14 cellular contexts compared by ENCODE assay signal in the genomic region with DNA sequence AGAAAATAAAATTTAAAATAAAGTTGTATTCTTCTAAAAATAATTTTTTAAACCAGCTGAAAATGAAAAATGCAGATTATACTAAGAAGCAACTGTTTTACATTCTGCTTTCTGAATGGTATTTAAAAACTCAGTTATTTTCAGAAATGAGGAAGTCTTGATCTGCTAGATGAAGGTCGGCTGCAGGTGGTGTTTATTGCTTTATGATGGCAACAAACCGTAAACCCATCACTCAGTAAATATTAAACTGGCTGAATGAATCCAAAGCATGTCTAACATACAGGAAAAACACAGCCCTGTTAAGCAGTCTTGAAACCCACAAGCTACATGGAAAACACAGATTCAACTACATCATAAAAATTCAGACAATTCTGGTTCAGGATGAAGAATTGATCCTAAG. TPM values are rescaled to one million over a fixed set of nuclear protein-coding genes. Genes with fewer than 3 reads are reported as not detected.
DNase-seq lines count a peak whose midpoint lies in the region; ATAC-seq, FAIRE-seq and TF ChIP-seq lines count a peak whose summit lies in the region.
"Had no signal": no experiment of that assay in that cellular context is flagged by ENCODE, and none has a peak within 500 bp of the region (broad histone marks: within the 10 kb centered on the region; RNA-seq: fewer than 3 reads in every experiment).

No MANE protein-coding gene starts in this region.

- no peak overlapping the region for H4K91ac ChIP-seq in trophoblast cell (ENCODE audit: low read depth, low read length)

- H3K27me3 Mint-ChIP-seq in IgD-negative memory B cell: peaks cover 3% of the 10 kb centered on the region
- H3K27me3 Mint-ChIP-seq: activated naive CD4-positive, alpha-beta T cell treated with anti-CD3 and anti-CD28 coated beads, Interleukin-2, amount 10 ng/mL, durations not matched to agents 7 days and 5 days had no signal

- H3K27me3 ChIP-seq in trophoblast cell (ENCODE audit: insufficient read depth, low read length): no peaks in the 10 kb centered on the region
- H3K27me3 ChIP-seq in HepG2 (ENCODE audit: control insufficient read depth in 1 of 2, insufficient read depth in 2 of 2, low read length in 2 of 2): no peaks in the 10 kb centered on the region

- no peaks in the 10 kb centered on the region for H3K36me3 Mint-ChIP-seq in IgD-negative memory B cell
- H3K36me3 Mint-ChIP-seq: activated naive CD4-positive, alpha-beta T cell treated with anti-CD3 and anti-CD28 coated beads, Interleukin-2, amount 10 ng/mL, durations not matched to agents 7 days and 5 days had no signal

- no peak overlapping the region for H3K23ac ChIP-seq in trophoblast cell (ENCODE audit: low read length)

- H3K4ac ChIP-seq in trophoblast cell (ENCODE audit: low read depth, low read length): no peak overlapping the region

- no peak overlapping the region for H3K14ac ChIP-seq in trophoblast cell (ENCODE audit: low read length)

- TF ChIP-seq CTCF in HepG2 (CRISPR knock-in tag; IDR thresholded peaks at IDR 0.05): no peak

- no peaks in the 10 kb centered on the region for H4K20me1 ChIP-seq in HepG2 (ENCODE audit: insufficient read depth, low read length)

- H2AFZ ChIP-seq in trophoblast cell (ENCODE audit: insufficient read depth, low read length, poor library complexity): no peak overlapping the region
- H2AFZ ChIP-seq in HepG2 (ENCODE audit: low read length): no peak overlapping the region

- H3K36me3 ChIP-seq in trophoblast cell (ENCODE audit: control insufficient read depth in 1 of 2, insufficient read depth in 2 of 2, low read length in 2 of 2): no peaks in the 10 kb centered on the region
- H3K36me3 ChIP-seq in HepG2 (replicated peaks in 1 of 2; ENCODE audit: control insufficient read depth in 1 of 2, insufficient read depth in 2 of 2, low read length in 2 of 2): no peaks in the 10 kb centered on the region

- no peaks in the 10 kb centered on the region for H3K79me2 ChIP-seq in trophoblast cell (ENCODE audit: control insufficient read depth, insufficient read depth, low read length, poor library complexity)
- H3K79me2 ChIP-seq in HepG2 (ENCODE audit: insufficient read depth, low read length): no peaks in the 10 kb centered on the region

- BruUV-seq in HepG2 (replicated peaks; lab: Mats Ljungman, UMichigan): no TSS peak

- H2BK5ac ChIP-seq in trophoblast cell (ENCODE audit: low read depth, low read length, poor library complexity): no peak overlapping the region

- POLR2A ChIA-PET in HepG2 (lab: Yijun Ruan, JAX): no interaction called here

- DNase-seq in A172 (ENCODE audit: low spot score) (no peak), trophoblast cell (no peak), HepG2 (ENCODE audit: low spot score) (no peak), NCI-H1105 (lab: John Stamatoyannopoulos, UW) (no peak)
- DNase-seq: activated naive CD4-positive, alpha-beta T cell treated with anti-CD3 and anti-CD28 coated beads, Interleukin-2, amount 10 ng/mL, durations not matched to agents 7 days and 5 days; dermis blood vessel endothelial cell; NCI-H510A had no signal

- in situ Hi-C loops in HepG2 (cut with HindIII; ENCODE audit: extremely low pct_ligation_motif_present, low pct_unique_long_range_greater_than_20kb): no loop called here

- peak overlapping the region; percentile 87 to 97 (median 96) for H3K27ac Mint-ChIP-seq in IgD-negative memory B cell
- H3K27ac Mint-ChIP-seq: activated naive CD4-positive, alpha-beta T cell treated with anti-CD3 and anti-CD28 coated beads, Interleukin-2, amount 10 ng/mL, durations not matched to agents 7 days and 5 days; nephron had no signal

- ATAC-seq in GM18517 (IDR thresholded peaks at IDR 0.05; ENCODE audit: unreplicated experiment) (peak; percentile 46), GM21825 (IDR thresholded peaks at IDR 0.05; ENCODE audit: unreplicated experiment) (peak; percentile 50), HepG2 (no peak)

- peaks cover 48 to 52% (median 49%) of the 10 kb centered on the region in 3 donors for H3K4me1 Mint-ChIP-seq in IgD-negative memory B cell
- H3K4me1 Mint-ChIP-seq: nephron had no signal

- no peak overlapping the region for H2AK5ac ChIP-seq in trophoblast cell (ENCODE audit: low read length)

- H2BK12ac ChIP-seq in trophoblast cell (ENCODE audit: low read length): no peak overlapping the region

- H3K4me1 ChIP-seq in trophoblast cell (ENCODE audit: control insufficient read depth in 1 of 2, insufficient read depth in 2 of 2, low read length in 2 of 2): no peaks in the 10 kb centered on the region
- no peaks in the 10 kb centered on the region for H3K4me1 ChIP-seq in HepG2 (ENCODE audit: insufficient read depth, low read length)
- H3K4me1 ChIP-seq: Caco-2 had no signal

- intact Hi-C loops in HepG2 (cut with micrococcal nuclease; ENCODE audit: unreplicated experiment): no loop called here

- CTCF ChIA-PET in HepG2 (lab: Yijun Ruan, JAX; ENCODE audit: low intra/inter-chr PET ratio, low total read pairs): no interaction called here

- H3K9ac ChIP-seq in trophoblast cell (ENCODE audit: low read length): no peak overlapping the region
- H3K9ac ChIP-seq in HepG2 (ENCODE audit: insufficient read depth, low read depth, low read length): no peak overlapping the region

- H4K12ac ChIP-seq in trophoblast cell (ENCODE audit: low read depth, low read length): no peak overlapping the region

- WGBS in trophoblast cell (ENCODE audit: extremely low coverage, insufficient coverage, insufficient read length): no CpG with 5 or more reads among the region's 2 CpGs
- 0% methylated on average over 2 of the region's 2 CpGs for WGBS in HepG2 (ENCODE audit: low lambda C conversion rate)

- FAIRE-seq in endometrium (lab: Jason Lieb, UNC) (peak; percentile 85), HepG2 (lab: Jason Lieb, UNC) (no peak)

- no peak overlapping the region for H3K4me3 ChIP-seq in trophoblast cell (ENCODE audit: low read depth, low read length)
- H3K4me3 ChIP-seq in HepG2 (replicated peaks in 1 of 3; ENCODE audit: insufficient read depth in 1 of 3, low read depth in 2 of 3, low read length in 3 of 3): no peak overlapping the region

- H3K79me1 ChIP-seq in trophoblast cell (ENCODE audit: low read length): no peaks in the 10 kb centered on the region

- TF ChIP-seq EP300 in HepG2 (IDR thresholded peaks at IDR 0.05; ENCODE audit: low read depth in 2 of 2, low read length in 2 of 2) (no peak), HepG2 (CRISPR knock-in tag; IDR thresholded peaks at IDR 0.05; ENCODE audit: borderline replicate concordance) (no peak)

- H3K4me2 ChIP-seq in trophoblast cell (ENCODE audit: low read length): no peak overlapping the region
- H3K4me2 ChIP-seq in HepG2 (ENCODE audit: low read depth, low read length): no peak overlapping the region

- H3K4me3 Mint-ChIP-seq in IgD-negative memory B cell: peak overlapping the region; percentile 80 to 94 (median 86)
- H3K4me3 Mint-ChIP-seq: activated naive CD4-positive, alpha-beta T cell treated with anti-CD3 and anti-CD28 coated beads, Interleukin-2, amount 10 ng/mL, durations not matched to agents 7 days and 5 days; nephron had no signal

- H3K27ac ChIP-seq in trophoblast cell (ENCODE audit: low read depth, low read length): no peak overlapping the region
- no peak overlapping the region for H3K27ac ChIP-seq in HepG2 (ENCODE audit: extremely low read length, insufficient read depth, low read length)
- H3K27ac ChIP-seq: VCaP had no signal

- H3K18ac ChIP-seq in trophoblast cell (ENCODE audit: low read length): no peak overlapping the region

- no peaks in the 10 kb centered on the region for H3K9me3 Mint-ChIP-seq in IgD-negative memory B cell
- H3K9me3 Mint-ChIP-seq: activated naive CD4-positive, alpha-beta T cell treated with anti-CD3 and anti-CD28 coated beads, Interleukin-2, amount 10 ng/mL, durations not matched to agents 7 days and 5 days; nephron had no signal

- H3K9me3 ChIP-seq in trophoblast cell (ENCODE audit: insufficient read depth, low read depth, low read length): no peaks in the 10 kb centered on the region
- H3K9me3 ChIP-seq in HepG2 (ENCODE audit: low read length): no peaks in the 10 kb centered on the region
- H3K9me3 ChIP-seq: Caco-2 had no signal

- TF ChIP-seq RAD21 in HepG2 (CRISPR knock-in tag; IDR thresholded peaks at IDR 0.05): no peak

- no peak overlapping the region for H4K8ac ChIP-seq in trophoblast cell (ENCODE audit: low read depth, low read length)

- no peak for TF ChIP-seq POLR2A in HepG2 (IDR thresholded peaks at IDR 0.05; ENCODE audit: insufficient read depth in 1 of 2, low read depth in 2 of 2, low read length in 2 of 2)

- H2BK120ac ChIP-seq in trophoblast cell (ENCODE audit: insufficient read depth, low read length, poor library complexity): no peak overlapping the region

RNA-seq across cellular contexts. Expression of a gene that starts 29.3 kb away (rescaled TPM):
- polyA plus RNA-seq in IgD-negative memory B cell: 29.1 TPM
- total RNA-seq in A172 (2014; rRNA removed; shearing (Covaris generic)): 71.1 and 84.9 TPM in 2 replicates
- polyA plus RNA-seq in trophoblast cell (2013): 16.0 and 16.4 TPM in 2 replicates
- total RNA-seq in HepG2 (2016; rRNA removed; fragmentation: Illumina TruSeq; extraction: Trizol): 6.1 and 9.5 TPM in 2 replicates
- total RNA-seq in HepG2 (2016; cell fraction: cytosol; rRNA removed; fragmentation: Illumina TruSeq; extraction: Trizol; ENCODE audit: low read depth): 1.5 and 1.8 TPM in 2 replicates
- total RNA-seq in HepG2 (2016; cell fraction: insoluble cytoplasmic fraction; rRNA removed; fragmentation: Illumina TruSeq; extraction: Trizol): 6.1 and 10.9 TPM in 2 replicates
- total RNA-seq in HepG2 (2016; cell fraction: membrane; rRNA removed; fragmentation: Illumina TruSeq; extraction: Trizol): 4.0 and 4.4 TPM in 2 replicates
- 3.2 and 3.4 TPM in 2 replicates for total RNA-seq in HepG2 (2016; cell fraction: nucleus; rRNA removed; fragmentation: Illumina TruSeq; extraction: Trizol)
- 5.4 TPM in 2 replicates for polyA plus RNA-seq in HepG2 (2011; rRNA removed)
- polyA plus RNA-seq in HepG2 (2011; cell fraction: cytosol; rRNA removed): 2.0 and 3.9 TPM in 2 replicates
- 0.90 and 2.0 TPM in 2 replicates for polyA plus RNA-seq in HepG2 (2011; cell fraction: nucleus; rRNA removed)
- polyA plus RNA-seq in HepG2 (2012): 7.0 and 9.2 TPM in 2 replicates
- polyA plus RNA-seq in HepG2 (2016; cell fraction: cytosol; fragmentation: Illumina TruSeq; extraction: Trizol; ENCODE audit: low read depth): 1.6 and 2.3 TPM in 2 replicates
- polyA plus RNA-seq in HepG2 (2016; cell fraction: insoluble cytoplasmic fraction; fragmentation: Illumina TruSeq; extraction: Trizol; ENCODE audit: low read depth): 14.0 and 14.5 TPM in 2 replicates
- polyA plus RNA-seq in HepG2 (2016; cell fraction: membrane; fragmentation: Illumina TruSeq; extraction: Trizol; ENCODE audit: low read depth): 4.6 TPM in 2 replicates
- polyA plus RNA-seq in HepG2 (2016; cell fraction: nucleus; fragmentation: Illumina TruSeq; extraction: Trizol; ENCODE audit: insufficient read depth, low read depth): 6.3 and 6.6 TPM in 2 replicates
- 1.7 and 12.3 TPM in 2 replicates for polyA minus RNA-seq in HepG2 (2011; rRNA and poly(A)+ RNA removed; ENCODE audit: low replicate concordance)
- polyA minus RNA-seq in HepG2 (2011; cell fraction: cytosol; rRNA and poly(A)+ RNA removed): 2.4 and 3.0 TPM in 2 replicates
- polyA minus RNA-seq in HepG2 (2011; cell fraction: nucleus; rRNA and poly(A)+ RNA removed): 3.0 and 4.5 TPM in 2 replicates

RNA-seq across cellular contexts. Expression of a gene that starts 38.2 kb away (rescaled TPM):
- polyA plus RNA-seq in IgD-negative memory B cell: 122 TPM
- 0.19 TPM in 1 of 2 replicates, not detected in the other for total RNA-seq in A172 (2014; rRNA removed; shearing (Covaris generic))
- 0.01 TPM in 2 replicates for polyA plus RNA-seq in trophoblast cell (2013)
- not detected in 2 replicates for total RNA-seq in HepG2 (2016; rRNA removed; fragmentation: Illumina TruSeq; extraction: Trizol)
- total RNA-seq in HepG2 (2016; cell fraction: cytosol; rRNA removed; fragmentation: Illumina TruSeq; extraction: Trizol; ENCODE audit: low read depth): not detected in 2 replicates
- not detected in 2 replicates for total RNA-seq in HepG2 (2016; cell fraction: insoluble cytoplasmic fraction; rRNA removed; fragmentation: Illumina TruSeq; extraction: Trizol)
- not detected in 2 replicates for total RNA-seq in HepG2 (2016; cell fraction: membrane; rRNA removed; fragmentation: Illumina TruSeq; extraction: Trizol)
- total RNA-seq in HepG2 (2016; cell fraction: nucleus; rRNA removed; fragmentation: Illumina TruSeq; extraction: Trizol): not detected in 2 replicates
- not detected in 2 replicates for polyA plus RNA-seq in HepG2 (2011; rRNA removed)
- not detected in 2 replicates for polyA plus RNA-seq in HepG2 (2011; cell fraction: cytosol; rRNA removed)
- not detected in 2 replicates for polyA plus RNA-seq in HepG2 (2011; cell fraction: nucleus; rRNA removed)
- not detected in 2 replicates for polyA plus RNA-seq in HepG2 (2012)
- not detected in 2 replicates for polyA plus RNA-seq in HepG2 (2016; cell fraction: cytosol; fragmentation: Illumina TruSeq; extraction: Trizol; ENCODE audit: low read depth)
- not detected in 2 replicates for polyA plus RNA-seq in HepG2 (2016; cell fraction: insoluble cytoplasmic fraction; fragmentation: Illumina TruSeq; extraction: Trizol; ENCODE audit: low read depth)
- not detected in 2 replicates for polyA plus RNA-seq in HepG2 (2016; cell fraction: membrane; fragmentation: Illumina TruSeq; extraction: Trizol; ENCODE audit: low read depth)
- not detected in 2 replicates for polyA plus RNA-seq in HepG2 (2016; cell fraction: nucleus; fragmentation: Illumina TruSeq; extraction: Trizol; ENCODE audit: insufficient read depth, low read depth)
- polyA minus RNA-seq in HepG2 (2011; rRNA and poly(A)+ RNA removed; ENCODE audit: low replicate concordance): 0.80 TPM in 1 of 2 replicates, not detected in the other
- not detected in 2 replicates for polyA minus RNA-seq in HepG2 (2011; cell fraction: cytosol; rRNA and poly(A)+ RNA removed)
- polyA minus RNA-seq in HepG2 (2011; cell fraction: nucleus; rRNA and poly(A)+ RNA removed): not detected in 2 replicates
- total RNA-seq: dermis blood vessel endothelial cell had no signal
